Comparison of ENCODE assay signal across 25 cellular contexts in the genomic region with DNA sequence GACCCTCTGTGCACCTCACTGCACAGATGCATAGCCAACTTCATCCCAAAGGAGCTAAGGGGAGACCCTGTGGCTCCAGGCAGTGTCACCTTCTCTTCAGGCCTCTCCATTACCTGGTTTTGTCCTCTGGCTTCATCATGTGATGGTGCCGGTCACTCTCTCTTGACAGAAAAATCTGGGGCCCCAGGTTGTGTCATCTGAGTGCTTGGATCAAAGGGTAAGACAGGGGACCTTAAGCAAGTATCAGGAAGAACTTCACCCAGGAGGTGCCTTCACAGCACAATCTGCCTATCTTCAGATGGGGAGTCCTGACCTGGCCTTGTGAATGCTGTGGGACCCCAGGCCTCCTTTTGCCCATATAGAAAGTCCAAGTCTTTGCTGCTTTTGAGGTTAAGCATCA.
DNase-seq lines count a peak whose midpoint lies in the region; ATAC-seq and TF ChIP-seq lines count a peak whose summit lies in the region.
"Had no signal": no experiment of that assay in that cellular context is flagged by ENCODE, and none has a peak within 500 bp of the region (broad histone marks: within the 10 kb centered on the region; RNA-seq: fewer than 3 reads in every experiment).

No MANE protein-coding gene starts in this region.

- peaks cover 22% of the 10 kb centered on the region for H3K36me3 Mint-ChIP-seq in activated CD8-positive, alpha-beta T cell treated with anti-CD3 and anti-CD28 coated beads, Interleukin-2, amount 10 ng/mL, durations not matched to agents 7 days and 5 days (ENCODE audit: low read depth)
- H3K36me3 Mint-ChIP-seq in activated CD8-positive, alpha-beta T cell treated with anti-CD3 and anti-CD28 coated beads for 36 hours (ENCODE audit: low read depth) = no peaks in the 10 kb centered on the region
- no peaks in the 10 kb centered on the region for H3K36me3 Mint-ChIP-seq in effector memory CD8-positive, alpha-beta T cell (ENCODE audit: insufficient read depth)

- H3K4me3 Mint-ChIP-seq in activated CD8-positive, alpha-beta T cell treated with anti-CD3 and anti-CD28 coated beads, Interleukin-2, amount 10 ng/mL, durations not matched to agents 7 days and 5 days = no peak overlapping the region
- no peak overlapping the region for H3K4me3 Mint-ChIP-seq in activated CD8-positive, alpha-beta T cell treated with anti-CD3 and anti-CD28 coated beads for 36 hours
- H3K4me3 Mint-ChIP-seq in effector memory CD8-positive, alpha-beta T cell = peak overlapping the region in 1 of 2 donors; percentile 45

- CTCF ChIA-PET in activated CD8-positive, alpha-beta T cell treated with anti-CD3 and anti-CD28 coated beads, Interleukin-2, amount 10 ng/mL, durations not matched to agents 7 days and 5 days (lab: Charles Lee) = interaction anchor here (0.6 to 2.2 kb wide), 3 partner anchors 79 to 416 kb away, joined by 3 to 8 read pairs (median 3); no protein-coding TSS in a partner anchor
- CTCF ChIA-PET in activated CD8-positive, alpha-beta T cell treated with anti-CD3 and anti-CD28 coated beads for 36 hours (lab: Charles Lee) = no interaction called here

- DNase-seq in activated CD8-positive, alpha-beta T cell treated with anti-CD3 and anti-CD28 coated beads, Interleukin-2, amount 10 ng/mL, durations not matched to agents 7 days and 5 days = no peak
- DNase-seq in activated CD8-positive, alpha-beta T cell treated with anti-CD3 and anti-CD28 coated beads for 36 hours = no peak
- DNase-seq in DND-41 = no peak
- no peak for DNase-seq in effector memory CD8-positive, alpha-beta T cell
- DNase-seq in spleen = peak; percentile 23
- DNase-seq in AML-193 (lab: John Stamatoyannopoulos, UW) = no peak
- DNase-seq: activated naive CD4-positive, alpha-beta T cell; activated T-cell treated with anti-CD3 and anti-CD28 coated beads, Interleukin-2, amount 50 U/mL, for 1 hour; anterior cingulate cortex; cortex of kidney; DMS153; esophagus squamous epithelium; foreskin melanocyte; heart right ventricle; kidney glomerular epithelial cell; NCI-H1417 treated with DMSO at 0.1 percent for 48 hours; NCI-H2081 treated with DMSO at 0.1 percent for 48 hours; NCI-H748 treated with DMSO at 0.1 percent for 48 hours; psoas muscle; SJCRH30; stimulated activated naive CD4-positive, alpha-beta T cell treated with Interleukin-2 at 50 U/mL for 16 hours; testis had no signal

- POLR2A ChIA-PET in activated CD8-positive, alpha-beta T cell treated with anti-CD3 and anti-CD28 coated beads, Interleukin-2, amount 10 ng/mL, durations not matched to agents 7 days and 5 days (lab: Charles Lee) = no interaction called here
- POLR2A ChIA-PET in activated CD8-positive, alpha-beta T cell treated with anti-CD3 and anti-CD28 coated beads for 36 hours (lab: Charles Lee) = no interaction called here

- H3K4me1 ChIP-seq in DND-41 (ENCODE audit: insufficient read depth, low read length) (peaks cover 7% of the 10 kb centered on the region), spleen (peaks cover 47 to 51% (median 50%) of the 10 kb centered on the region in 6 donors)

- no peak overlapping the region for H3K27ac ChIP-seq in DND-41 (ENCODE audit: low read length)
- peak overlapping the region in 1 of 8 donors; percentile 88 for H3K27ac ChIP-seq in spleen
- H3K27ac ChIP-seq: esophagus squamous epithelium, neutrophil, psoas muscle, SJCRH30 had no signal

- H3K27me3 Mint-ChIP-seq in activated CD8-positive, alpha-beta T cell treated with anti-CD3 and anti-CD28 coated beads, Interleukin-2, amount 10 ng/mL, durations not matched to agents 7 days and 5 days (ENCODE audit: low read depth) = no peaks in the 10 kb centered on the region
- no peaks in the 10 kb centered on the region for H3K27me3 Mint-ChIP-seq in activated CD8-positive, alpha-beta T cell treated with anti-CD3 and anti-CD28 coated beads for 36 hours
- H3K27me3 Mint-ChIP-seq in effector memory CD8-positive, alpha-beta T cell = no peaks in the 10 kb centered on the region

- intact Hi-C loops in activated CD8-positive, alpha-beta T cell treated with anti-CD3 and anti-CD28 coated beads for 36 hours (cut with micrococcal nuclease) = no loop called here
- intact Hi-C loops in spleen (cut with DNase I; ENCODE audit: low total_unique reads) = no loop called here

- peaks cover 14% of the 10 kb centered on the region for H3K9me3 Mint-ChIP-seq in activated CD8-positive, alpha-beta T cell treated with anti-CD3 and anti-CD28 coated beads, Interleukin-2, amount 10 ng/mL, durations not matched to agents 7 days and 5 days (ENCODE audit: insufficient read depth)
- H3K9me3 Mint-ChIP-seq in activated CD8-positive, alpha-beta T cell treated with anti-CD3 and anti-CD28 coated beads for 36 hours = peaks cover 10% of the 10 kb centered on the region
- no peaks in the 10 kb centered on the region for H3K9me3 Mint-ChIP-seq in effector memory CD8-positive, alpha-beta T cell

- 95 to 100% (median 97%) methylated on average over 1 of the region's 1 CpG for WGBS in spleen, 5 donors

- peaks cover 14% of the 10 kb centered on the region for H3K9me3 ChIP-seq in DND-41 (ENCODE audit: insufficient read depth, low read length, severe bottlenecking)
- peaks cover 0 to 17% (median 13%) of the 10 kb centered on the region in 8 donors for H3K9me3 ChIP-seq in spleen
- H3K9me3 ChIP-seq: neutrophil, testis had no signal

- H3K27ac Mint-ChIP-seq in activated CD8-positive, alpha-beta T cell treated with anti-CD3 and anti-CD28 coated beads, Interleukin-2, amount 10 ng/mL, durations not matched to agents 7 days and 5 days = peak overlapping the region; percentile 10
- H3K27ac Mint-ChIP-seq in activated CD8-positive, alpha-beta T cell treated with anti-CD3 and anti-CD28 coated beads for 36 hours = no peak overlapping the region
- H3K27ac Mint-ChIP-seq in effector memory CD8-positive, alpha-beta T cell = peak overlapping the region; percentile 95 to 97

- TF ChIP-seq POLR2A in spleen (IDR thresholded peaks at IDR 0.05) = no peak

- no peak for ATAC-seq in activated CD8-positive, alpha-beta T cell treated with anti-CD3 and anti-CD28 coated beads, Interleukin-2, amount 10 ng/mL, durations not matched to agents 7 days and 5 days
- ATAC-seq in activated CD8-positive, alpha-beta T cell treated with anti-CD3 and anti-CD28 coated beads for 36 hours = no peak
- ATAC-seq in DND-41 (ENCODE audit: insufficient read depth, low read depth) = no peak
- no peak for ATAC-seq in effector memory CD8-positive, alpha-beta T cell (replicated peaks)
- no peak for ATAC-seq in HG02884 (IDR thresholded peaks at IDR 0.05; ENCODE audit: unreplicated experiment)
- no peak for ATAC-seq in GM21515 (IDR thresholded peaks at IDR 0.05; ENCODE audit: unreplicated experiment)
- ATAC-seq: heart right ventricle, psoas muscle had no signal

- H3K4me2 ChIP-seq in DND-41 (ENCODE audit: insufficient read depth, low read length) = no peak overlapping the region

- H3K27me3 ChIP-seq in DND-41 (ENCODE audit: insufficient read depth, low read length, poor library complexity) (no peaks in the 10 kb centered on the region), spleen (replicated peaks in 1 of 7) (no peaks in the 10 kb centered on the region)
- H3K27me3 ChIP-seq: esophagus squamous epithelium, neutrophil, SJCRH30, testis had no signal

- peaks cover 57% of the 10 kb centered on the region for H3K4me1 Mint-ChIP-seq in activated CD8-positive, alpha-beta T cell treated with anti-CD3 and anti-CD28 coated beads, Interleukin-2, amount 10 ng/mL, durations not matched to agents 7 days and 5 days (ENCODE audit: low read depth)
- H3K4me1 Mint-ChIP-seq in activated CD8-positive, alpha-beta T cell treated with anti-CD3 and anti-CD28 coated beads for 36 hours (ENCODE audit: low read depth) = peaks cover 43% of the 10 kb centered on the region
- H3K4me1 Mint-ChIP-seq in effector memory CD8-positive, alpha-beta T cell (ENCODE audit: low read depth in 2 of 2) = peaks cover 30 to 33% of the 10 kb centered on the region in 2 donors

- H3K4me3 ChIP-seq in DND-41 (ENCODE audit: low read depth in 1 of 2, low read length in 2 of 2) = no peak overlapping the region
- no peak overlapping the region for H3K4me3 ChIP-seq in spleen
- H3K4me3 ChIP-seq: esophagus squamous epithelium, heart right ventricle, psoas muscle, SJCRH30, testis had no signal

- no peak overlapping the region for H3K9ac ChIP-seq in DND-41 (ENCODE audit: low read depth, low read length)

- H3K36me3 ChIP-seq in DND-41 (ENCODE audit: insufficient read depth, low read length) (no peaks in the 10 kb centered on the region), spleen (no peaks in the 10 kb centered on the region)
- H3K36me3 ChIP-seq: esophagus squamous epithelium, heart right ventricle, neutrophil, SJCRH30 had no signal

- no peaks in the 10 kb centered on the region for H3K79me2 ChIP-seq in DND-41 (ENCODE audit: insufficient read depth, low read length)

- 0 out of 2 replicates have a peak overlapping the region, but pooled peaks have one; percentile 10 for H2AFZ ChIP-seq in DND-41 (ENCODE audit: low read depth, low read length)

- no peaks in the 10 kb centered on the region for H4K20me1 ChIP-seq in DND-41 (ENCODE audit: insufficient read depth, low read length)

- TF ChIP-seq CTCF in activated CD8-positive, alpha-beta T cell treated with anti-CD3 and anti-CD28 coated beads for 36 hours (IDR thresholded peaks at IDR 0.05) = no peak
- no peak for TF ChIP-seq CTCF in DND-41 (IDR thresholded peaks at IDR 0.05; ENCODE audit: borderline replicate concordance, extremely low read depth, low read length, poor library complexity, severe bottlenecking)
- TF ChIP-seq CTCF in spleen (IDR thresholded peaks at IDR 0.05 in 8 of 11, conservative IDR thresholded peaks at IDR 0.05 in 3 of 11) = no peak
